In genomic region chr22:46656856-46657654, GRCh38 we compare ENCODE assay signal across 20 cellular contexts. TPM values are rescaled to one million over a fixed set of nuclear protein-coding genes. Genes with fewer than 3 reads are reported as not detected.
DNase-seq lines count a peak whose midpoint lies in the region; ATAC-seq, FAIRE-seq and TF ChIP-seq lines count a peak whose summit lies in the region.
"Had no signal": no experiment of that assay in that cellular context is flagged by ENCODE, and none has a peak within 500 bp of the region (broad histone marks: within the 10 kb centered on the region; RNA-seq: fewer than 3 reads in every experiment).

No MANE protein-coding gene starts in this region.

- CTCF ChIA-PET in activated CD4-positive, alpha-beta T cell treated with anti-CD3 and anti-CD28 coated beads for 36 hours (lab: Charles Lee) = interaction anchor here (0.7 kb wide), 1 partner anchor 460 kb away, joined by 3 read pairs; no protein-coding TSS in a partner anchor
- CTCF ChIA-PET in activated CD4-positive, alpha-beta T cell treated with anti-CD3 and anti-CD28 coated beads, Interleukin-2, amount 10 ng/mL, durations not matched to agents 7 days and 5 days (lab: Charles Lee) = no interaction called here
- CTCF ChIA-PET in HepG2 (lab: Yijun Ruan, JAX; ENCODE audit: low intra/inter-chr PET ratio, low total read pairs) = interaction anchor here (1.9 kb wide), 1 partner anchor 94 kb away, joined by 13 read pairs; no protein-coding TSS in a partner anchor
- CTCF ChIA-PET in K562 (lab: Yijun Ruan, JAX; ENCODE audit: low intra/inter-chr PET ratio) = no interaction called here

- no peak overlapping the region for H3K4me2 ChIP-seq in HepG2 (ENCODE audit: low read depth, low read length)
- no peak overlapping the region for H3K4me2 ChIP-seq in K562 (ENCODE audit: insufficient read depth, low read length)

- H3K9ac ChIP-seq in HepG2 (ENCODE audit: insufficient read depth, low read depth, low read length) (no peak overlapping the region), K562 (ENCODE audit: insufficient read depth in 1 of 2, low read depth in 2 of 2, low read length in 2 of 2) (0 out of 4 replicates have a peak overlapping the region, but pooled peaks of 1 of the 2 experiments have one; percentile 20)

- DNase-seq in activated CD4-positive, alpha-beta T cell treated with anti-CD3 and anti-CD28 coated beads for 36 hours = no peak
- DNase-seq in activated CD4-positive, alpha-beta T cell treated with anti-CD3 and anti-CD28 coated beads, Interleukin-2, amount 10 ng/mL, durations not matched to agents 7 days and 5 days = no peak
- DNase-seq in HepG2 (ENCODE audit: low spot score) (no peak), right lobe of liver (no peak), K562 (ENCODE audit: extremely low read depth in 1 of 4, low spot score in 3 of 4) (no peak), dorsolateral prefrontal cortex (no peak)
- no peak for DNase-seq in stimulated activated naive B cell treated with anti-CD40 and anti-IgM and Interleukin-4, amounts not matched to agents 10 μg/mL and 1 μg/mL and 100 μg/mL, for 72 hours
- DNase-seq: CD4-positive, alpha-beta memory T cell; EL; HFFc6; KG1; NCI-H1105 treated with DMSO at 0.1 percent for 48 hours; NCI-H1694; NCI-H774; Right ventricle myocardium superior had no signal

- TF ChIP-seq RAD21 in HepG2 (CRISPR knock-in tag; IDR thresholded peaks at IDR 0.05) (no peak), K562 (CRISPR knock-in tag; conservative IDR thresholded peaks at IDR 0.05 in 1 of 2, IDR thresholded peaks at IDR 0.05 in 1 of 2) (no peak)

- no peaks in the 10 kb centered on the region for H3K27me3 Mint-ChIP-seq in activated CD4-positive, alpha-beta T cell treated with anti-CD3 and anti-CD28 coated beads for 36 hours
- no peaks in the 10 kb centered on the region for H3K27me3 Mint-ChIP-seq in activated CD4-positive, alpha-beta T cell treated with anti-CD3 and anti-CD28 coated beads, Interleukin-2, amount 10 ng/mL, durations not matched to agents 7 days and 5 days
- no peaks in the 10 kb centered on the region for H3K27me3 Mint-ChIP-seq in stimulated activated naive B cell treated with anti-CD40 and anti-IgM and Interleukin-4, amounts not matched to agents 10 μg/mL and 1 μg/mL and 100 μg/mL, for 72 hours
- H3K27me3 Mint-ChIP-seq: B cell; CD4-positive, alpha-beta memory T cell had no signal

- BruUV-seq in HepG2 (replicated peaks; lab: Mats Ljungman, UMichigan) (no TSS peak), K562 (replicated peaks; lab: Mats Ljungman, UMichigan) (no TSS peak)

- in situ Hi-C loops in HepG2 (cut with HindIII; ENCODE audit: extremely low pct_ligation_motif_present, low pct_unique_long_range_greater_than_20kb) (loop anchor here (25.0 kb wide), 1 partner anchor 95 kb away; no protein-coding TSS in a partner anchor), K562 (cut with MboI) (no loop called here)

- H3K36me3 ChIP-seq in HepG2 (replicated peaks in 1 of 2; ENCODE audit: control insufficient read depth in 1 of 2, insufficient read depth in 2 of 2, low read length in 2 of 2) (no peaks in the 10 kb centered on the region; a peak in 1 of 5 replicates), right lobe of liver (peaks cover 0 to 2% (median 0%) of the 10 kb centered on the region in 4 donors), K562 (ENCODE audit: control insufficient read depth, insufficient read depth, low read length) (peaks cover 2% of the 10 kb centered on the region; the same call in 2 of the 3 replicates)

- peaks cover 56% of the 10 kb centered on the region for H3K4me1 ChIP-seq in HepG2 (ENCODE audit: insufficient read depth, low read length)
- H3K4me1 ChIP-seq in right lobe of liver = peaks cover 0 to 53% (median 28%) of the 10 kb centered on the region in 4 donors
- H3K4me1 ChIP-seq in K562 (replicated peaks in 1 of 2; ENCODE audit: control insufficient read depth in 2 of 2, insufficient read depth in 2 of 2, low read length in 2 of 2) = peaks cover 9 to 57% of the 10 kb centered on the region in 2 experiments; a peak in 4 of 5 replicates

- H3K4me3 Mint-ChIP-seq in activated CD4-positive, alpha-beta T cell treated with anti-CD3 and anti-CD28 coated beads for 36 hours = no peak overlapping the region
- H3K4me3 Mint-ChIP-seq in activated CD4-positive, alpha-beta T cell treated with anti-CD3 and anti-CD28 coated beads, Interleukin-2, amount 10 ng/mL, durations not matched to agents 7 days and 5 days = no peak overlapping the region
- H3K4me3 Mint-ChIP-seq in stimulated activated naive B cell treated with anti-CD40 and anti-IgM and Interleukin-4, amounts not matched to agents 10 μg/mL and 1 μg/mL and 100 μg/mL, for 72 hours = no peak overlapping the region
- H3K4me3 Mint-ChIP-seq: B cell; CD4-positive, alpha-beta memory T cell; HFFc6 had no signal

- TF ChIP-seq CTCF in HepG2 (CRISPR knock-in tag; IDR thresholded peaks at IDR 0.05) = no peak
- TF ChIP-seq CTCF in right lobe of liver (IDR thresholded peaks at IDR 0.05) = no peak
- TF ChIP-seq CTCF in K562 (IDR thresholded peaks at IDR 0.05 in 2 of 3, conservative IDR thresholded peaks at IDR 0.05 in 1 of 3; ENCODE audit: insufficient read depth in 2 of 3, low read depth in 1 of 3, low read length in 3 of 3) = no peak
- TF ChIP-seq CTCF in dorsolateral prefrontal cortex (IDR thresholded peaks at IDR 0.05 in 54 of 56, conservative IDR thresholded peaks at IDR 0.05 in 2 of 56; ENCODE audit: low read depth in 1 of 56, partially characterized antibody in 56 of 56) = no peak

- POLR2A ChIA-PET in activated CD4-positive, alpha-beta T cell treated with anti-CD3 and anti-CD28 coated beads for 36 hours (lab: Charles Lee) = no interaction called here
- POLR2A ChIA-PET in activated CD4-positive, alpha-beta T cell treated with anti-CD3 and anti-CD28 coated beads, Interleukin-2, amount 10 ng/mL, durations not matched to agents 7 days and 5 days (lab: Charles Lee) = no interaction called here
- POLR2A ChIA-PET in HepG2 (lab: Yijun Ruan, JAX) (no interaction called here), K562 (lab: Yijun Ruan, JAX) (no interaction called here)

- H3K36me3 Mint-ChIP-seq in activated CD4-positive, alpha-beta T cell treated with anti-CD3 and anti-CD28 coated beads for 36 hours (ENCODE audit: low read depth) = no peaks in the 10 kb centered on the region
- peaks cover 2% of the 10 kb centered on the region for H3K36me3 Mint-ChIP-seq in activated CD4-positive, alpha-beta T cell treated with anti-CD3 and anti-CD28 coated beads, Interleukin-2, amount 10 ng/mL, durations not matched to agents 7 days and 5 days (ENCODE audit: low read depth)
- H3K36me3 Mint-ChIP-seq in stimulated activated naive B cell treated with anti-CD40 and anti-IgM and Interleukin-4, amounts not matched to agents 10 μg/mL and 1 μg/mL and 100 μg/mL, for 72 hours = peaks cover 24 to 56% of the 10 kb centered on the region in 2 donors

- ATAC-seq in activated CD4-positive, alpha-beta T cell treated with anti-CD3 and anti-CD28 coated beads for 36 hours = no peak
- ATAC-seq in HepG2 = no peak
- ATAC-seq in right lobe of liver = no peak
- no peak for ATAC-seq in K562
- ATAC-seq in stimulated activated naive B cell treated with anti-CD40 and anti-IgM and Interleukin-4, amounts not matched to agents 10 μg/mL and 1 μg/mL and 100 μg/mL, for 72 hours (replicated peaks) = no peak
- no peak for ATAC-seq in GM18861 (IDR thresholded peaks at IDR 0.05; ENCODE audit: unreplicated experiment)
- ATAC-seq: GM12878 had no signal

- no peaks in the 10 kb centered on the region for H3K9me1 ChIP-seq in K562 (ENCODE audit: control insufficient read depth, insufficient read depth, low read length)

- TF ChIP-seq EP300 in HepG2 (IDR thresholded peaks at IDR 0.05; ENCODE audit: low read depth in 2 of 2, low read length in 2 of 2) (no peak), HepG2 (CRISPR knock-in tag; IDR thresholded peaks at IDR 0.05; ENCODE audit: borderline replicate concordance) (no peak), K562 (IDR thresholded peaks at IDR 0.05; ENCODE audit: low read length) (no peak)

- H3K9me3 Mint-ChIP-seq in activated CD4-positive, alpha-beta T cell treated with anti-CD3 and anti-CD28 coated beads for 36 hours (ENCODE audit: low read depth) = no peaks in the 10 kb centered on the region
- no peaks in the 10 kb centered on the region for H3K9me3 Mint-ChIP-seq in activated CD4-positive, alpha-beta T cell treated with anti-CD3 and anti-CD28 coated beads, Interleukin-2, amount 10 ng/mL, durations not matched to agents 7 days and 5 days
- no peaks in the 10 kb centered on the region for H3K9me3 Mint-ChIP-seq in stimulated activated naive B cell treated with anti-CD40 and anti-IgM and Interleukin-4, amounts not matched to agents 10 μg/mL and 1 μg/mL and 100 μg/mL, for 72 hours
- H3K9me3 Mint-ChIP-seq: CD4-positive, alpha-beta memory T cell; HFFc6 had no signal

- H3K79me2 ChIP-seq in HepG2 (ENCODE audit: insufficient read depth, low read length) = no peaks in the 10 kb centered on the region
- H3K79me2 ChIP-seq in K562 (ENCODE audit: control insufficient read depth, insufficient read depth, low read length) = peaks cover 24% of the 10 kb centered on the region

- H3K27me3 ChIP-seq in HepG2 (ENCODE audit: control insufficient read depth in 1 of 2, insufficient read depth in 2 of 2, low read length in 2 of 2) = no peaks in the 10 kb centered on the region; a peak in 1 of 5 replicates
- no peaks in the 10 kb centered on the region for H3K27me3 ChIP-seq in right lobe of liver
- no peaks in the 10 kb centered on the region for H3K27me3 ChIP-seq in K562 (ENCODE audit: control insufficient read depth in 2 of 2, insufficient read depth in 2 of 2, low read length in 2 of 2)
- H3K27me3 ChIP-seq in dorsolateral prefrontal cortex = no peaks in the 10 kb centered on the region

- H3K27ac Mint-ChIP-seq in activated CD4-positive, alpha-beta T cell treated with anti-CD3 and anti-CD28 coated beads for 36 hours = peak overlapping the region; percentile 61
- H3K27ac Mint-ChIP-seq in activated CD4-positive, alpha-beta T cell treated with anti-CD3 and anti-CD28 coated beads, Interleukin-2, amount 10 ng/mL, durations not matched to agents 7 days and 5 days = no peak overlapping the region
- peak overlapping the region; percentile 80 for H3K27ac Mint-ChIP-seq in stimulated activated naive B cell treated with anti-CD40 and anti-IgM and Interleukin-4, amounts not matched to agents 10 μg/mL and 1 μg/mL and 100 μg/mL, for 72 hours
- H3K27ac Mint-ChIP-seq: B cell, HFFc6 had no signal

- H3K27ac ChIP-seq in HepG2 (ENCODE audit: extremely low read length, insufficient read depth, low read length) (no peak overlapping the region), right lobe of liver (peak overlapping the region in 1 of 3 donors; percentile 68), K562 (ENCODE audit: extremely low read depth, low read depth, low read length) (no peak overlapping the region), dorsolateral prefrontal cortex (peak overlapping the region in 4 of 59 donors; percentile 6 to 48 (median 30))

- H2AFZ ChIP-seq in HepG2 (ENCODE audit: low read length) = no peak overlapping the region
- no peak overlapping the region for H2AFZ ChIP-seq in K562 (ENCODE audit: low read depth, low read length)

- FAIRE-seq in HepG2 (lab: Jason Lieb, UNC) (no peak), K562 (lab: Jason Lieb, UNC) (no peak)
- FAIRE-seq: GM12878, H54, RCC 7860 had no signal

- no peak overlapping the region for H3K4me3 ChIP-seq in HepG2 (replicated peaks in 1 of 3; ENCODE audit: insufficient read depth in 1 of 3, low read depth in 2 of 3, low read length in 3 of 3)
- H3K4me3 ChIP-seq in right lobe of liver = no peak overlapping the region
- no peak overlapping the region for H3K4me3 ChIP-seq in K562
- no peak overlapping the region for H3K4me3 ChIP-seq in dorsolateral prefrontal cortex
- H3K4me3 ChIP-seq: GM12878 had no signal

- no peaks in the 10 kb centered on the region for H3K9me3 ChIP-seq in HepG2 (ENCODE audit: low read length)
- H3K9me3 ChIP-seq in right lobe of liver = no peaks in the 10 kb centered on the region
- H3K9me3 ChIP-seq in K562 (replicated peaks; ENCODE audit: control insufficient read depth, insufficient read depth, low read depth, low read length) = no peaks in the 10 kb centered on the region

- TF ChIP-seq POLR2A in HepG2 (IDR thresholded peaks at IDR 0.05; ENCODE audit: insufficient read depth in 1 of 2, low read depth in 2 of 2, low read length in 2 of 2) = no peak
- TF ChIP-seq POLR2A in right lobe of liver (IDR thresholded peaks at IDR 0.05) = no peak
- no peak for TF ChIP-seq POLR2A in K562 (conservative IDR thresholded peaks at IDR 0.05)

- intact Hi-C loops in activated CD4-positive, alpha-beta T cell treated with anti-CD3 and anti-CD28 coated beads for 36 hours (cut with DNase I, micrococcal nuclease) = no loop called here
- intact Hi-C loops in HepG2 (cut with micrococcal nuclease; ENCODE audit: unreplicated experiment) = loop anchor here (1.0 kb wide), 1 partner anchor 94 kb away; no protein-coding TSS in a partner anchor
- intact Hi-C loops in right lobe of liver (cut with DNase I) = loop anchor here in 1 of 2 donors (10.0 kb wide), 1 partner anchor 82 kb away; no protein-coding TSS in a partner anchor
- intact Hi-C loops in K562 (cut with micrococcal nuclease) = no loop called here
- intact Hi-C loops in dorsolateral prefrontal cortex (cut with DNase I) = no loop called here

- 93% methylated on average over 10 of the region's 15 CpGs for WGBS in HepG2 (ENCODE audit: low lambda C conversion rate)
- 95% methylated on average over 8 of the region's 15 CpGs for WGBS in right lobe of liver (ENCODE audit: insufficient coverage, low coverage, low lambda C conversion rate, missing lambda C conversion rate)
- 85% methylated on average over 6 of the region's 15 CpGs for WGBS in K562 (ENCODE audit: insufficient coverage, low coverage, missing lambda C conversion rate)

- H4K20me1 ChIP-seq in HepG2 (ENCODE audit: insufficient read depth, low read length) (no peaks in the 10 kb centered on the region; the same call in 1 of the 2 replicates), K562 (replicated peaks; ENCODE audit: control insufficient read depth, insufficient read depth, low read length) (no peaks in the 10 kb centered on the region)

- H3K4me1 Mint-ChIP-seq in activated CD4-positive, alpha-beta T cell treated with anti-CD3 and anti-CD28 coated beads for 36 hours = peaks cover 44% of the 10 kb centered on the region
- H3K4me1 Mint-ChIP-seq in activated CD4-positive, alpha-beta T cell treated with anti-CD3 and anti-CD28 coated beads, Interleukin-2, amount 10 ng/mL, durations not matched to agents 7 days and 5 days = peaks cover 30% of the 10 kb centered on the region
- H3K4me1 Mint-ChIP-seq in stimulated activated naive B cell treated with anti-CD40 and anti-IgM and Interleukin-4, amounts not matched to agents 10 μg/mL and 1 μg/mL and 100 μg/mL, for 72 hours = peaks cover 41 to 59% of the 10 kb centered on the region in 2 donors

RNA-seq across cellular contexts. Expression of gene GRAMD4, which starts 36.9 kb away (rescaled TPM):
- 10 to 100 TPM; 25.7 to 40.7 TPM for total RNA-seq in activated CD4-positive, alpha-beta T cell treated with anti-CD3 and anti-CD28 coated beads for 36 hours
- total RNA-seq in activated CD4-positive, alpha-beta T cell treated with anti-CD3 and anti-CD28 coated beads, Interleukin-2, amount 10 ng/mL, durations not matched to agents 7 days and 5 days = 10 to 100 TPM; 40.8 to 43.2 TPM
- 12.9 and 15.7 TPM in 2 replicates for total RNA-seq in HepG2 (2016; rRNA removed; fragmentation: Illumina TruSeq; extraction: Trizol)
- total RNA-seq in HepG2 (2016; cell fraction: cytosol; rRNA removed; fragmentation: Illumina TruSeq; extraction: Trizol; ENCODE audit: low read depth) = 14.1 and 16.3 TPM in 2 replicates
- 6.4 and 16.5 TPM in 2 replicates for total RNA-seq in HepG2 (2016; cell fraction: insoluble cytoplasmic fraction; rRNA removed; fragmentation: Illumina TruSeq; extraction: Trizol)
- 12.4 and 12.8 TPM in 2 replicates for total RNA-seq in HepG2 (2016; cell fraction: membrane; rRNA removed; fragmentation: Illumina TruSeq; extraction: Trizol)
- 23.1 and 33.6 TPM in 2 replicates for total RNA-seq in HepG2 (2016; cell fraction: nucleus; rRNA removed; fragmentation: Illumina TruSeq; extraction: Trizol)
- 15.2 and 16.8 TPM in 2 replicates for polyA plus RNA-seq in HepG2 (2011; rRNA removed)
- 9.6 and 13.3 TPM in 2 replicates for polyA plus RNA-seq in HepG2 (2011; cell fraction: cytosol; rRNA removed)
- 31.6 and 32.7 TPM in 2 replicates for polyA plus RNA-seq in HepG2 (2011; cell fraction: nucleus; rRNA removed)
- polyA plus RNA-seq in HepG2 (2012) = 11.1 and 12.7 TPM in 2 replicates
- 2.2 and 2.8 TPM in 2 replicates for polyA plus RNA-seq in HepG2 (2016; cell fraction: cytosol; fragmentation: Illumina TruSeq; extraction: Trizol; ENCODE audit: low read depth)
- polyA plus RNA-seq in HepG2 (2016; cell fraction: insoluble cytoplasmic fraction; fragmentation: Illumina TruSeq; extraction: Trizol; ENCODE audit: low read depth) = 5.3 and 6.3 TPM in 2 replicates
- polyA plus RNA-seq in HepG2 (2016; cell fraction: membrane; fragmentation: Illumina TruSeq; extraction: Trizol; ENCODE audit: low read depth) = 4.4 and 6.1 TPM in 2 replicates
- polyA plus RNA-seq in HepG2 (2016; cell fraction: nucleus; fragmentation: Illumina TruSeq; extraction: Trizol; ENCODE audit: insufficient read depth, low read depth) = 20.4 and 22.4 TPM in 2 replicates
- polyA minus RNA-seq in HepG2 (2011; rRNA and poly(A)+ RNA removed; ENCODE audit: low replicate concordance) = 27.9 and 38.7 TPM in 2 replicates
- polyA minus RNA-seq in HepG2 (2011; cell fraction: cytosol; rRNA and poly(A)+ RNA removed) = 10.0 and 13.9 TPM in 2 replicates
- 18.5 and 30.2 TPM in 2 replicates for polyA minus RNA-seq in HepG2 (2011; cell fraction: nucleus; rRNA and poly(A)+ RNA removed)
- 10 to 100 TPM; 29.7 to 72.0 (median 34.8) TPM for total RNA-seq in right lobe of liver
- 92.4 and 123 TPM in 2 replicates for total RNA-seq in K562 (2011; cell fraction: chromatin; rRNA removed; ENCODE audit: low replicate concordance)
- total RNA-seq in K562 (2011; cell fraction: nucleolus; rRNA removed) = 64.0 and 80.4 TPM in 2 replicates
- total RNA-seq in K562 (2011; cell fraction: nucleoplasm; rRNA removed) = 41.7 and 59.0 TPM in 2 replicates
- 44.8 and 52.4 TPM in 2 replicates for total RNA-seq in K562 (2014; rRNA removed)
- 13.6 and 14.1 TPM in 2 replicates for total RNA-seq in K562 (2014; rRNA removed; fragmentation: Illumina TruSeq; extraction: Trizol)
- total RNA-seq in K562 (2015; rRNA removed; fragmentation: Illumina TruSeq; extraction: Trizol) = 16.0 and 18.6 TPM in 2 replicates
- total RNA-seq in K562 (2021) = 44.0 and 45.4 TPM in 2 replicates
- polyA plus RNA-seq in K562 (2011; rRNA removed) = 31.9 and 35.5 TPM in 2 replicates
- 14.5 and 32.1 TPM in 2 replicates for polyA plus RNA-seq in K562 (2011; cell fraction: cytosol; rRNA removed)
- 70.0 and 77.3 TPM in 2 replicates for polyA plus RNA-seq in K562 (2011; cell fraction: nucleus; rRNA removed)
- 17.3 and 43.4 TPM in 2 replicates for polyA plus RNA-seq in K562 (2012)
- polyA plus RNA-seq in K562 (2014; fragmentation: Illumina TruSeq; extraction: Trizol) = 13.7 and 15.3 TPM in 2 replicates
- under 1 TPM; 0.18 to 0.28 TPM for polyA plus RNA-seq in K562 (2014; fragmentation: Nextera tagmentation; extraction: Ambion mirVana)
- polyA plus RNA-seq in K562 (2014; rRNA removed) = 31.5 and 37.3 TPM in 2 replicates
- polyA minus RNA-seq in K562 (2011; rRNA and poly(A)+ RNA removed) = 34.2 and 53.1 TPM in 2 replicates
- 20.3 and 27.3 TPM in 2 replicates for polyA minus RNA-seq in K562 (2011; cell fraction: cytosol; rRNA and poly(A)+ RNA removed)
- polyA minus RNA-seq in K562 (2011; cell fraction: nucleus; rRNA and poly(A)+ RNA removed) = 21.4 and 52.2 TPM in 2 replicates
- 10 to 100 TPM; 33.2 to 89.6 (median 61.9) TPM for total RNA-seq in dorsolateral prefrontal cortex

Comparison
In these comparisons a context has a peak if more than half of its experiments do, and no peak if none do; other contexts are left out.
1. CTCF ChIA-PET loops: an anchor here in activated CD4-positive, alpha-beta T cell treated with anti-CD3 and anti-CD28 coated beads for 36 hours (0.7 kb wide) and HepG2 (1.9 kb wide); none called in activated CD4-positive, alpha-beta T cell treated with anti-CD3 and anti-CD28 coated beads, Interleukin-2, amount 10 ng/mL, durations not matched to agents 7 days and 5 days and K562.